In genomic region chr7:135920478-135920877, GRCh38 we compare ENCODE assay signal across 33 cellular contexts. TPM values are rescaled to one million over a fixed set of nuclear protein-coding genes. Genes with fewer than 3 reads are reported as not detected.
A peak's percentile ranks its signal among the peaks of the same experiment; 100 is the strongest.
DNase-seq lines count a peak whose midpoint lies in the region; ATAC-seq lines count a peak whose summit lies in the region.
"Had no signal": no experiment of that assay in that cellular context is flagged by ENCODE, and none has a peak within 500 bp of the region (broad histone marks: within the 10 kb centered on the region; RNA-seq: fewer than 3 reads in every experiment).

No MANE protein-coding gene starts in this region.

- H3K9me3 Mint-ChIP-seq in activated naive CD8-positive, alpha-beta T cell treated with anti-CD3 and anti-CD28 coated beads, Interleukin-2, amount 50 U/mL, for 24 hours: peaks cover 7% of the 10 kb centered on the region
- H3K9me3 Mint-ChIP-seq in activated naive CD8-positive, alpha-beta T cell treated with anti-CD3 and anti-CD28 coated beads for 36 hours: peaks cover 4% of the 10 kb centered on the region
- peaks cover 13 to 14% of the 10 kb centered on the region in 2 donors for H3K9me3 Mint-ChIP-seq in stimulated activated naive B cell treated with anti-CD40 and anti-IgM and Interleukin-4, amounts not matched to agents 10 μg/mL and 1 μg/mL and 100 μg/mL, for 72 hours
- H3K9me3 Mint-ChIP-seq: activated CD4-positive, alpha-beta memory T cell treated with anti-CD3 and anti-CD28 coated beads, Interleukin-2, amount 10 ng/mL, durations not matched to agents 7 days and 5 days; central memory CD8-positive, alpha-beta T cell; dendritic cell treated with granulocyte-macrophage colony-stimulating factor and Interleukin-4, amounts not matched to agents 40 ng/mL and 50 ng/mL, for 4 days; neural crest cell; stimulated activated naive CD8-positive, alpha-beta T cell treated with anti-CD3 and anti-CD28 coated beads, Interleukin-15, Interleukin-2, amounts not matched to agents 100 ng/mL and 50 ng/mL, for 24 hours; T-helper 1 cell treated with Interleukin-12 subunit alpha and Interleukin-12 subunit beta and Interleukin-4 antibody, amounts not matched to agents 30 μg/mL and 1 μg/mL, for 36 hours had no signal

- no peak overlapping the region for H3K4me3 Mint-ChIP-seq in activated naive CD8-positive, alpha-beta T cell treated with anti-CD3 and anti-CD28 coated beads, Interleukin-2, amount 50 U/mL, for 24 hours
- H3K4me3 Mint-ChIP-seq in activated naive CD8-positive, alpha-beta T cell treated with anti-CD3 and anti-CD28 coated beads for 36 hours: no peak overlapping the region
- H3K4me3 Mint-ChIP-seq in stimulated activated naive B cell treated with anti-CD40 and anti-IgM and Interleukin-4, amounts not matched to agents 10 μg/mL and 1 μg/mL and 100 μg/mL, for 72 hours: no peak overlapping the region
- H3K4me3 Mint-ChIP-seq: activated CD4-positive, alpha-beta memory T cell treated with anti-CD3 and anti-CD28 coated beads, Interleukin-2, amount 10 ng/mL, durations not matched to agents 7 days and 5 days; central memory CD8-positive, alpha-beta T cell; dendritic cell treated with granulocyte-macrophage colony-stimulating factor and Interleukin-4, amounts not matched to agents 40 ng/mL and 50 ng/mL, for 4 days; neural crest cell; stimulated activated naive CD8-positive, alpha-beta T cell treated with anti-CD3 and anti-CD28 coated beads, Interleukin-15, Interleukin-2, amounts not matched to agents 100 ng/mL and 50 ng/mL, for 24 hours; T-helper 1 cell treated with Interleukin-12 subunit alpha and Interleukin-12 subunit beta and Interleukin-4 antibody, amounts not matched to agents 30 μg/mL and 1 μg/mL, for 36 hours had no signal

- peaks cover 5% of the 10 kb centered on the region for H3K4me1 Mint-ChIP-seq in activated naive CD8-positive, alpha-beta T cell treated with anti-CD3 and anti-CD28 coated beads, Interleukin-2, amount 50 U/mL, for 24 hours
- peaks cover 6% of the 10 kb centered on the region for H3K4me1 Mint-ChIP-seq in activated naive CD8-positive, alpha-beta T cell treated with anti-CD3 and anti-CD28 coated beads for 36 hours
- H3K4me1 Mint-ChIP-seq in stimulated activated naive B cell treated with anti-CD40 and anti-IgM and Interleukin-4, amounts not matched to agents 10 μg/mL and 1 μg/mL and 100 μg/mL, for 72 hours: peaks cover 22 to 30% of the 10 kb centered on the region in 2 donors
- H3K4me1 Mint-ChIP-seq: activated CD4-positive, alpha-beta memory T cell treated with anti-CD3 and anti-CD28 coated beads, Interleukin-2, amount 10 ng/mL, durations not matched to agents 7 days and 5 days; central memory CD8-positive, alpha-beta T cell; neural crest cell had no signal

- no peak for DNase-seq in activated naive CD8-positive, alpha-beta T cell treated with anti-CD3 and anti-CD28 coated beads, Interleukin-2, amount 50 U/mL, for 24 hours
- DNase-seq in activated naive CD8-positive, alpha-beta T cell treated with anti-CD3 and anti-CD28 coated beads for 36 hours: no peak
- no peak for DNase-seq in stimulated activated naive B cell treated with anti-CD40 and anti-IgM and Interleukin-4, amounts not matched to agents 10 μg/mL and 1 μg/mL and 100 μg/mL, for 72 hours
- DNase-seq in DMS53 (lab: John Stamatoyannopoulos, UW) (no peak), kidney tubule cell (ENCODE audit: low spot score) (no peak)
- DNase-seq: 8988T; activated CD4-positive, alpha-beta memory T cell treated with anti-CD3 and anti-CD28 coated beads, Interleukin-2, amount 10 ng/mL, durations not matched to agents 7 days and 5 days; activated CD4-positive, CD25-positive, alpha-beta regulatory T cell treated with anti-CD3 and anti-CD28 coated beads, Interleukin-2, amount 50 U/mL, for 72 hours; activated CD8-positive, alpha-beta memory T cell treated with anti-CD3 and anti-CD28 coated beads, Interleukin-2, amount 50 U/mL, for 4 hours; activated naive CD4-positive, alpha-beta T cell; adrenal gland; body of pancreas; Calu3; foreskin fibroblast; GM23248; islet precursor cell; left ventricle myocardium inferior; NCI-H1930; NCI-H524; pancreas; retina; SK-N-SH; testis; uterus had no signal

- no peak for ATAC-seq in activated naive CD8-positive, alpha-beta T cell treated with anti-CD3 and anti-CD28 coated beads, Interleukin-2, amount 50 U/mL, for 24 hours
- ATAC-seq in GM21619 (IDR thresholded peaks at IDR 0.05; ENCODE audit: unreplicated experiment): peak; percentile 46
- peak; percentile 50 for ATAC-seq in HG03039 (IDR thresholded peaks at IDR 0.05; ENCODE audit: unreplicated experiment)
- ATAC-seq in stimulated activated naive B cell treated with anti-CD40 and anti-IgM and Interleukin-4, amounts not matched to agents 10 μg/mL and 1 μg/mL and 100 μg/mL, for 72 hours (replicated peaks): peak; percentile 48 to 58
- no peak for ATAC-seq in GM18867 (IDR thresholded peaks at IDR 0.05; ENCODE audit: unreplicated experiment)
- ATAC-seq: body of pancreas, esophagus mucosa, pancreas had no signal

- peak overlapping the region; percentile 4 for H3K27ac Mint-ChIP-seq in activated naive CD8-positive, alpha-beta T cell treated with anti-CD3 and anti-CD28 coated beads, Interleukin-2, amount 50 U/mL, for 24 hours
- H3K27ac Mint-ChIP-seq in activated naive CD8-positive, alpha-beta T cell treated with anti-CD3 and anti-CD28 coated beads for 36 hours: no peak overlapping the region
- no peak overlapping the region for H3K27ac Mint-ChIP-seq in stimulated activated naive B cell treated with anti-CD40 and anti-IgM and Interleukin-4, amounts not matched to agents 10 μg/mL and 1 μg/mL and 100 μg/mL, for 72 hours
- H3K27ac Mint-ChIP-seq: activated CD4-positive, alpha-beta memory T cell treated with anti-CD3 and anti-CD28 coated beads, Interleukin-2, amount 10 ng/mL, durations not matched to agents 7 days and 5 days; dendritic cell treated with granulocyte-macrophage colony-stimulating factor and Interleukin-4, amounts not matched to agents 40 ng/mL and 50 ng/mL, for 4 days; stimulated activated naive CD8-positive, alpha-beta T cell treated with anti-CD3 and anti-CD28 coated beads, Interleukin-15, Interleukin-2, amounts not matched to agents 100 ng/mL and 50 ng/mL, for 24 hours; T-helper 1 cell treated with Interleukin-12 subunit alpha and Interleukin-12 subunit beta and Interleukin-4 antibody, amounts not matched to agents 30 μg/mL and 1 μg/mL, for 36 hours had no signal

- no peaks in the 10 kb centered on the region for H3K27me3 Mint-ChIP-seq in activated naive CD8-positive, alpha-beta T cell treated with anti-CD3 and anti-CD28 coated beads, Interleukin-2, amount 50 U/mL, for 24 hours
- no peaks in the 10 kb centered on the region for H3K27me3 Mint-ChIP-seq in activated naive CD8-positive, alpha-beta T cell treated with anti-CD3 and anti-CD28 coated beads for 36 hours
- H3K27me3 Mint-ChIP-seq in stimulated activated naive B cell treated with anti-CD40 and anti-IgM and Interleukin-4, amounts not matched to agents 10 μg/mL and 1 μg/mL and 100 μg/mL, for 72 hours: no peaks in the 10 kb centered on the region
- H3K27me3 Mint-ChIP-seq: activated CD4-positive, alpha-beta memory T cell treated with anti-CD3 and anti-CD28 coated beads, Interleukin-2, amount 10 ng/mL, durations not matched to agents 7 days and 5 days; central memory CD8-positive, alpha-beta T cell; dendritic cell treated with granulocyte-macrophage colony-stimulating factor and Interleukin-4, amounts not matched to agents 40 ng/mL and 50 ng/mL, for 4 days; stimulated activated naive CD8-positive, alpha-beta T cell treated with anti-CD3 and anti-CD28 coated beads, Interleukin-15, Interleukin-2, amounts not matched to agents 100 ng/mL and 50 ng/mL, for 24 hours had no signal

- peaks cover 6% of the 10 kb centered on the region for H3K36me3 Mint-ChIP-seq in activated naive CD8-positive, alpha-beta T cell treated with anti-CD3 and anti-CD28 coated beads, Interleukin-2, amount 50 U/mL, for 24 hours (ENCODE audit: low read depth)
- H3K36me3 Mint-ChIP-seq in activated naive CD8-positive, alpha-beta T cell treated with anti-CD3 and anti-CD28 coated beads for 36 hours: peaks cover 5% of the 10 kb centered on the region
- peaks cover 32 to 50% of the 10 kb centered on the region in 2 donors for H3K36me3 Mint-ChIP-seq in stimulated activated naive B cell treated with anti-CD40 and anti-IgM and Interleukin-4, amounts not matched to agents 10 μg/mL and 1 μg/mL and 100 μg/mL, for 72 hours

RNA-seq across cellular contexts. Expression of gene MTPN, which starts 56.7 kb away (rescaled TPM):
- 100 to 1,000 TPM; 136 to 139 TPM for total RNA-seq in activated naive CD8-positive, alpha-beta T cell treated with anti-CD3 and anti-CD28 coated beads for 36 hours

Comparison
In these comparisons a context has a peak if more than half of its experiments do, and no peak if none do; other contexts are left out.
1. ATAC-seq: peak in GM21619 (single experiment), HG03039 (single experiment) and stimulated activated naive B cell treated with anti-CD40 and anti-IgM and Interleukin-4, amounts not matched to agents 10 μg/mL and 1 μg/mL and 100 μg/mL, for 72 hours (2 of 2); none in activated naive CD8-positive, alpha-beta T cell treated with anti-CD3 and anti-CD28 coated beads, Interleukin-2, amount 50 U/mL, for 24 hours (single experiment) and GM18867 (single experiment).